ENCODE assay signal across 10 cellular contexts in the genomic region with DNA sequence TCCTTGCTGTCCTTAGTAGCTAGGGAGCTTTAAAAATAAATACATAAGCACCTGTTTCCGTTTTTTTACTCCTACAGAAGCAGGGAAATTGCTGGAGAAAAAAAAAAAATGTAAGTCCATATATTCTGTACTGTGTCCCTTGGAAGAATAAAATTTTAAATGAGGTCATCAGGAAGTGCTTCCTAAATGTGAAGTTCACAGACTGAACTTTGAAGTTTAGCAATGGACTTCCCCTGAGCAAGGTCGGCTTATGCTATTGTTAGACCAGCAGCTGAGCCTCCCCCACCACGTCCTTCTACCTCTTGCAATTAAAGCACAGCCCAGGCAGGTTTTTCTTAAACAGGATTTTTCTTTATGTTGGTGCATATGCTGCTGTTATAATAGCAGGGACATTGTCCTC. TPM values are rescaled to one million over a fixed set of nuclear protein-coding genes. Genes with fewer than 3 reads are reported as not detected.
A peak's percentile ranks its signal among the peaks of the same experiment; 100 is the strongest.
DNase-seq lines count a peak whose midpoint lies in the region; ATAC-seq, FAIRE-seq and TF ChIP-seq lines count a peak whose summit lies in the region.
"Had no signal": no experiment of that assay in that cellular context is flagged by ENCODE, and none has a peak within 500 bp of the region (broad histone marks: within the 10 kb centered on the region; RNA-seq: fewer than 3 reads in every experiment).

No MANE protein-coding gene starts in this region.

- H3K4me3 ChIP-seq in MM.1S (ENCODE audit: low read length) (no peak overlapping the region), Karpas-422 (ENCODE audit: low read length) (no peak overlapping the region)

- no peak for TF ChIP-seq POLR2A in GM12892 (IDR thresholded peaks at IDR 0.05; ENCODE audit: low read depth, low read length)

- no peaks in the 10 kb centered on the region for H4K20me1 ChIP-seq in MM.1S (ENCODE audit: insufficient read depth, low read length)
- no peaks in the 10 kb centered on the region for H4K20me1 ChIP-seq in Karpas-422 (ENCODE audit: insufficient read depth, low read depth, low read length)

- H2AFZ ChIP-seq in MM.1S (ENCODE audit: low read length) (no peak overlapping the region), Karpas-422 (ENCODE audit: low read length) (no peak overlapping the region)

- no peak for TF ChIP-seq CTCF in MM.1S (IDR thresholded peaks at IDR 0.05; ENCODE audit: low read length)
- no peak for TF ChIP-seq CTCF in brain (conservative IDR thresholded peaks at IDR 0.05)
- TF ChIP-seq CTCF in CD14-positive monocyte (IDR thresholded peaks at IDR 0.05) = no peak

- no peak overlapping the region for H3K9ac ChIP-seq in MM.1S (ENCODE audit: low read length)
- H3K9ac ChIP-seq in Karpas-422 (ENCODE audit: low read length) = no peak overlapping the region

- FAIRE-seq in GM12892 (lab: Jason Lieb, UNC) = peak; percentile 74

- H3K36me3 Mint-ChIP-seq in brain (no peaks in the 10 kb centered on the region), CD14-positive monocyte (no peaks in the 10 kb centered on the region)

- peaks cover 0 to 2% (median 0%) of the 10 kb centered on the region in 5 experiments for H3K9me3 Mint-ChIP-seq in brain
- H3K9me3 Mint-ChIP-seq in CD14-positive monocyte = peaks cover 0 to 2% (median 0%) of the 10 kb centered on the region in 7 donors

- H3K9me3 ChIP-seq in MM.1S (replicated peaks; ENCODE audit: insufficient read depth, low read length) = no peaks in the 10 kb centered on the region
- no peaks in the 10 kb centered on the region for H3K9me3 ChIP-seq in Karpas-422 (ENCODE audit: low read length)

- H3K27ac Mint-ChIP-seq in brain = peak overlapping the region in 3 of 5 experiments; percentile 46 to 73 (median 67)
- no peak overlapping the region for H3K27ac Mint-ChIP-seq in CD14-positive monocyte

- H3K27me3 Mint-ChIP-seq in brain (no peaks in the 10 kb centered on the region), CD14-positive monocyte (ENCODE audit: low read depth in 3 of 3) (peaks cover 0 to 3% (median 2%) of the 10 kb centered on the region in 3 donors)

- H3K4me2 ChIP-seq in MM.1S (ENCODE audit: low read depth, low read length) (peak overlapping the region; percentile 42), Karpas-422 (ENCODE audit: low read depth, low read length, poor library complexity, severe bottlenecking) (no peak overlapping the region)

- H3K36me3 ChIP-seq in MM.1S (replicated peaks; ENCODE audit: insufficient read depth, low read length) (no peaks in the 10 kb centered on the region), Karpas-422 (ENCODE audit: insufficient read depth, low read length) (no peaks in the 10 kb centered on the region)

- peaks cover 6% of the 10 kb centered on the region; the same call in 1 of the 2 replicates for H3F3A ChIP-seq in MM.1S (ENCODE audit: insufficient read depth, low read length)

- H3K4me1 Mint-ChIP-seq in brain (peaks cover 50% of the 10 kb centered on the region), CD14-positive monocyte (peaks cover 36% of the 10 kb centered on the region)

- ATAC-seq in HG02623 (IDR thresholded peaks at IDR 0.05; ENCODE audit: unreplicated experiment) = no peak

- peak overlapping the region; percentile 14; the same call in 1 of the 2 replicates for H3K27ac ChIP-seq in MM.1S (ENCODE audit: low read length)
- no peak overlapping the region for H3K27ac ChIP-seq in Karpas-422 (ENCODE audit: low read length)

- H3K4me1 ChIP-seq in MM.1S (ENCODE audit: low read length) = peaks cover 49% of the 10 kb centered on the region
- H3K4me1 ChIP-seq in Karpas-422 (ENCODE audit: low read length) = no peaks in the 10 kb centered on the region

- intact Hi-C loops in CD14-positive monocyte (cut with micrococcal nuclease) = loop anchor here in 1 of 2 donors (5.0 kb wide), 1 partner anchor 64 kb away; no protein-coding TSS in a partner anchor

- DNase-seq in GM12892 (ENCODE audit: insufficient read length) = no peak
- peak; percentile 64 for DNase-seq in MM.1S
- DNase-seq in myocyte (ENCODE audit: low read depth) = peak; percentile 70
- no peak for DNase-seq in CD14-positive monocyte (ENCODE audit: low spot score)
- DNase-seq in islet precursor cell = no peak
- DNase-seq in Karpas-422 = no peak
- DNase-seq: DMS79, NCI-H510A had no signal

- H3K27me3 ChIP-seq in MM.1S (replicated peaks; ENCODE audit: insufficient read depth, low read length) (no peaks in the 10 kb centered on the region), Karpas-422 (ENCODE audit: low read length) (no peaks in the 10 kb centered on the region)

- H3K79me2 ChIP-seq in MM.1S (ENCODE audit: low read length) = no peaks in the 10 kb centered on the region
- no peaks in the 10 kb centered on the region for H3K79me2 ChIP-seq in Karpas-422 (ENCODE audit: low read length)

- H3K9me2 ChIP-seq in MM.1S (replicated peaks; ENCODE audit: insufficient read depth, low read length) (no peaks in the 10 kb centered on the region), Karpas-422 (replicated peaks; ENCODE audit: insufficient read depth, low read length) (no peaks in the 10 kb centered on the region)

- H3K4me3 Mint-ChIP-seq in brain = no peak overlapping the region
- H3K4me3 Mint-ChIP-seq in CD14-positive monocyte = no peak overlapping the region

RNA-seq across cellular contexts. Expression of a gene that starts 26.3 kb away (rescaled TPM):
- not detected for polyA plus RNA-seq in GM12892 (2012; ENCODE audit: missing spikeins)
- polyA plus RNA-seq in brain (ENCODE audit: insufficient read depth, low read depth, low replicate concordance) (0.63 TPM), CD14-positive monocyte (under 1 TPM in 1 of 2 donors, not detected in 1; 0.37 TPM)
- 1.0 and 1.2 TPM in 2 replicates for total RNA-seq in myocyte
- 9.3 TPM for polyA plus RNA-seq in myocyte (2012)
- not detected in 2 replicates for total RNA-seq in Karpas-422 (2014; rRNA removed; shearing (Covaris generic); ENCODE audit: low replicate concordance)

Comparison
In these comparisons a context has a peak if more than half of its experiments do, and no peak if none do; other contexts are left out.
1. DNase-seq: peak in MM.1S (single experiment) and myocyte (single experiment); none in GM12892 (single experiment), CD14-positive monocyte (single experiment), islet precursor cell (single experiment) and Karpas-422 (single experiment).
2. H3K27ac Mint-ChIP-seq: peak in brain (3 of 5); none in CD14-positive monocyte (0 of 7).